In the genomic region with DNA sequence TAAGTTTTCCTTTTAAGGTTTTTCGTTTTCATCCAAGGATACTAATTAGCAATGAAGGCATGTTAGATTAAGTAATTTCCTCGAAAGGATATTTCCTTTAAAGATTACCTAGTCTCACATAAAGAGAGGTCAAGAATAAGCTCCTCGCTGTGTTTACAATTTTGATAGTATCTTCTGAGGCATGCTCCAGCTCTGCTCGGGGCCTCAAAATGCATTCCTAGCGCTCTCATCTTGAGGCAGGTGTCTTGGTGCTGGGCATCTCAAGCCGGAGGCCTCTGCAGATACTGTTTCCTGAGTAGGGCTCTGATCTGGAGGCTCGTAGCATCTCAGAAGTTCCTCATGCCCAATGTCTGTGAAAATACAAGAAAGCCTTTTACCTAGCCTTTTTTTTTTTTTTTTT, we compare ENCODE assay signal across 9 cellular contexts.
"Had no signal": no experiment of that assay in that cellular context is flagged by ENCODE, and none has a peak within 500 bp of the region (broad histone marks: within the 10 kb centered on the region; RNA-seq: fewer than 3 reads in every experiment).

No MANE protein-coding gene starts in this region.

- H3K27ac ChIP-seq: GM23248 had no signal

- DNase-seq: GM23248, GOT3, H7, H9, HCEC 1CT, HFFc6 had no signal

- H3K36me3 ChIP-seq: HAP-1 had no signal

- H3K4me1 ChIP-seq: HAP-1 had no signal

- ATAC-seq: GM23338, HCT116 had no signal

- H3K9ac ChIP-seq: GM23248 had no signal

- H3K9me3 ChIP-seq: HAP-1 had no signal

- H2AFZ ChIP-seq: GM23248, GM23338 had no signal

- H3K4me2 ChIP-seq: GM23338 had no signal

- H3K4me3 ChIP-seq: GM23248, GM23338, HAP-1 had no signal
